Comparison of ENCODE assay signal across 16 cellular contexts in genomic region chr3:39290255-39290654, GRCh38. TPM values are rescaled to one million over a fixed set of nuclear protein-coding genes. Genes with fewer than 3 reads are reported as not detected.
DNase-seq lines count a peak whose midpoint lies in the region; ATAC-seq, FAIRE-seq and TF ChIP-seq lines count a peak whose summit lies in the region.
"Had no signal": no experiment of that assay in that cellular context is flagged by ENCODE, and none has a peak within 500 bp of the region (broad histone marks: within the 10 kb centered on the region; RNA-seq: fewer than 3 reads in every experiment).

No MANE protein-coding gene starts in this region.

- no peaks in the 10 kb centered on the region for H3K36me3 Mint-ChIP-seq in memory B cell
- no peaks in the 10 kb centered on the region for H3K36me3 Mint-ChIP-seq in osteocyte (ENCODE audit: unreplicated experiment)
- peaks cover 0 to 3% (median 0%) of the 10 kb centered on the region in 5 donors for H3K36me3 Mint-ChIP-seq in naive thymus-derived CD4-positive, alpha-beta T cell
- H3K36me3 Mint-ChIP-seq: T-cell had no signal

- H3K4me1 ChIP-seq in naive thymus-derived CD4-positive, alpha-beta T cell (ENCODE audit: control insufficient read depth in 2 of 2, insufficient read depth in 2 of 2, low read length in 2 of 2): peaks cover 0 to 14% of the 10 kb centered on the region in 2 donors

- TF ChIP-seq CTCF in brain microvascular endothelial cell (IDR thresholded peaks at IDR 0.05; ENCODE audit: low read depth, low read length, missing control alignments) (no peak), osteocyte (IDR thresholded peaks at IDR 0.05) (no peak)

- no peak overlapping the region for H3K4me3 ChIP-seq in brain microvascular endothelial cell (ENCODE audit: low read depth, low read length)
- no peak overlapping the region for H3K4me3 ChIP-seq in naive thymus-derived CD4-positive, alpha-beta T cell (ENCODE audit: low read length)
- H3K4me3 ChIP-seq: left lung, smooth muscle cell had no signal

- H3K9me3 ChIP-seq in naive thymus-derived CD4-positive, alpha-beta T cell (ENCODE audit: control insufficient read depth in 2 of 3, low read length in 3 of 3): no peaks in the 10 kb centered on the region
- H3K9me3 ChIP-seq: left lung, neutrophil had no signal

- DNase-seq in A172 (ENCODE audit: low spot score) (peak; percentile 15), GM18507 (ENCODE audit: extremely low spot score, insufficient read length, low read depth) (no peak), brain microvascular endothelial cell (peak; percentile 17), memory B cell (ENCODE audit: low spot score in 2 of 2) (no peak), NCI-H69 (lab: John Stamatoyannopoulos, UW) (no peak), osteocyte (ENCODE audit: extremely low spot score, unreplicated experiment) (no peak), NCI-H1105 treated with DMSO at 0.1 percent for 48 hours (lab: John Stamatoyannopoulos, UW) (no peak)
- DNase-seq in naive thymus-derived CD4-positive, alpha-beta T cell: no peak
- DNase-seq: activated T-cell treated with anti-CD3 and anti-CD28 coated beads, Interleukin-2, amount 50 U/mL, for 1 hour; left lung; NCI-H1694 treated with DMSO at 0.1 percent for 48 hours; NCI-H526; substantia nigra; T-cell had no signal

- H3K9me3 Mint-ChIP-seq in memory B cell (no peaks in the 10 kb centered on the region), osteocyte (ENCODE audit: unreplicated experiment) (no peaks in the 10 kb centered on the region)
- no peaks in the 10 kb centered on the region for H3K9me3 Mint-ChIP-seq in naive thymus-derived CD4-positive, alpha-beta T cell
- H3K9me3 Mint-ChIP-seq: T-cell had no signal

- peak; percentile 61 for FAIRE-seq in GM18507 (lab: Jason Lieb, UNC)

- H3K4me3 Mint-ChIP-seq in memory B cell (no peak overlapping the region), osteocyte (ENCODE audit: unreplicated experiment) (no peak overlapping the region)
- H3K4me3 Mint-ChIP-seq in naive thymus-derived CD4-positive, alpha-beta T cell: peak overlapping the region in 1 of 10 donors; percentile 2
- H3K4me3 Mint-ChIP-seq: T-cell had no signal

- peaks cover 15% of the 10 kb centered on the region for H3K4me1 Mint-ChIP-seq in memory B cell
- H3K4me1 Mint-ChIP-seq in osteocyte (ENCODE audit: unreplicated experiment): peaks cover 5% of the 10 kb centered on the region
- H3K4me1 Mint-ChIP-seq in naive thymus-derived CD4-positive, alpha-beta T cell: peaks cover 9 to 66% (median 30%) of the 10 kb centered on the region in 7 donors

- no peaks in the 10 kb centered on the region for H3K27me3 ChIP-seq in brain microvascular endothelial cell (replicated peaks)
- H3K27me3 ChIP-seq in naive thymus-derived CD4-positive, alpha-beta T cell (ENCODE audit: control insufficient read depth in 2 of 2, insufficient read depth in 2 of 2, low read length in 2 of 2): no peaks in the 10 kb centered on the region
- H3K27me3 ChIP-seq: left lung, neutrophil had no signal

- POLR2A ChIA-PET in naive thymus-derived CD4-positive, alpha-beta T cell (lab: Charles Lee): no interaction called here

- H3K27ac ChIP-seq in brain microvascular endothelial cell: no peak overlapping the region
- no peak overlapping the region for H3K27ac ChIP-seq in naive thymus-derived CD4-positive, alpha-beta T cell (ENCODE audit: low read depth, low read length)
- H3K27ac ChIP-seq: neutrophil had no signal

- H3K36me3 ChIP-seq in brain microvascular endothelial cell (replicated peaks): no peaks in the 10 kb centered on the region
- no peaks in the 10 kb centered on the region for H3K36me3 ChIP-seq in naive thymus-derived CD4-positive, alpha-beta T cell (ENCODE audit: control insufficient read depth in 2 of 3, insufficient read depth in 3 of 3, low read length in 3 of 3)
- H3K36me3 ChIP-seq: left lung, neutrophil had no signal

- H3K27me3 Mint-ChIP-seq in memory B cell (peaks cover 2% of the 10 kb centered on the region), osteocyte (ENCODE audit: unreplicated experiment) (no peaks in the 10 kb centered on the region)
- no peaks in the 10 kb centered on the region for H3K27me3 Mint-ChIP-seq in naive thymus-derived CD4-positive, alpha-beta T cell
- H3K27me3 Mint-ChIP-seq: T-cell had no signal

- in situ Hi-C loops in brain microvascular endothelial cell (cut with HindIII; ENCODE audit: low pct_ligation_motif_present, low sequenced_read_pairs): loop anchor here (25.0 kb wide), 1 partner anchor 178 kb away; the partner anchor contains the start of genes GORASP1 and TTC21A

- CTCF ChIA-PET in naive thymus-derived CD4-positive, alpha-beta T cell (lab: Charles Lee): interaction anchor here (0.6 to 8.3 kb wide), 12 partner anchors 12 to 209 kb away, joined by 3 to 191 read pairs (median 4); partner anchors contain the start of genes GORASP1 and TTC21A

- H3K27ac Mint-ChIP-seq in memory B cell: peak overlapping the region; percentile 10
- H3K27ac Mint-ChIP-seq in osteocyte (ENCODE audit: unreplicated experiment): no peak overlapping the region
- H3K27ac Mint-ChIP-seq in naive thymus-derived CD4-positive, alpha-beta T cell: peak overlapping the region in 4 of 9 donors; percentile 1 to 29 (median 16)

- intact Hi-C loops in naive thymus-derived CD4-positive, alpha-beta T cell (cut with micrococcal nuclease): loop anchor here (5.0 to 10.0 kb wide), 3 partner anchors 72 to 768 kb away; no protein-coding TSS in a partner anchor

- no peak for ATAC-seq in memory B cell (ENCODE audit: low read depth)
- no peak for ATAC-seq in naive thymus-derived CD4-positive, alpha-beta T cell
- ATAC-seq: left lung, T-cell had no signal

RNA-seq across cellular contexts. Expression of gene CX3CR1, which starts 10.4 kb away (rescaled TPM):
- not detected in 2 replicates for total RNA-seq in A172 (2014; rRNA removed; shearing (Covaris generic))
- total RNA-seq in osteocyte: not detected in 2 replicates
- 10 to 100 TPM in 1 of 5 experiments, 1 to 10 TPM in 2, under 1 TPM in 2; 0.54 to 66.6 (median 3.3) TPM for total RNA-seq in naive thymus-derived CD4-positive, alpha-beta T cell
- polyA plus RNA-seq in naive thymus-derived CD4-positive, alpha-beta T cell: 1 to 10 TPM; 1.0 to 1.1 TPM
- total RNA-seq: smooth muscle cell had no signal
- polyA plus RNA-seq: smooth muscle cell had no signal

RNA-seq across cellular contexts. Expression of gene CCR8, which starts 39.3 kb away (rescaled TPM):
- not detected in 2 replicates for total RNA-seq in A172 (2014; rRNA removed; shearing (Covaris generic))
- total RNA-seq in osteocyte: not detected in 2 replicates
- total RNA-seq in naive thymus-derived CD4-positive, alpha-beta T cell: 10 to 100 TPM in 1 of 5 experiments, 1 to 10 TPM in 1, under 1 TPM in 1, not detected in 2; 0.43 to 10.7 (median 1.3) TPM
- not detected for polyA plus RNA-seq in naive thymus-derived CD4-positive, alpha-beta T cell
- total RNA-seq: smooth muscle cell had no signal
- polyA plus RNA-seq: smooth muscle cell had no signal

Comparison
In these comparisons a context has a peak if more than half of its experiments do, and no peak if none do; other contexts are left out.
1. DNase-seq: peak in A172 (single experiment) and brain microvascular endothelial cell (single experiment); none in GM18507 (single experiment), memory B cell (0 of 2), NCI-H69 (single experiment), osteocyte (single experiment), NCI-H1105 treated with DMSO at 0.1 percent for 48 hours (single experiment) and naive thymus-derived CD4-positive, alpha-beta T cell (0 of 9).